1 cellular context compared by ENCODE assay signal in the genomic region with DNA sequence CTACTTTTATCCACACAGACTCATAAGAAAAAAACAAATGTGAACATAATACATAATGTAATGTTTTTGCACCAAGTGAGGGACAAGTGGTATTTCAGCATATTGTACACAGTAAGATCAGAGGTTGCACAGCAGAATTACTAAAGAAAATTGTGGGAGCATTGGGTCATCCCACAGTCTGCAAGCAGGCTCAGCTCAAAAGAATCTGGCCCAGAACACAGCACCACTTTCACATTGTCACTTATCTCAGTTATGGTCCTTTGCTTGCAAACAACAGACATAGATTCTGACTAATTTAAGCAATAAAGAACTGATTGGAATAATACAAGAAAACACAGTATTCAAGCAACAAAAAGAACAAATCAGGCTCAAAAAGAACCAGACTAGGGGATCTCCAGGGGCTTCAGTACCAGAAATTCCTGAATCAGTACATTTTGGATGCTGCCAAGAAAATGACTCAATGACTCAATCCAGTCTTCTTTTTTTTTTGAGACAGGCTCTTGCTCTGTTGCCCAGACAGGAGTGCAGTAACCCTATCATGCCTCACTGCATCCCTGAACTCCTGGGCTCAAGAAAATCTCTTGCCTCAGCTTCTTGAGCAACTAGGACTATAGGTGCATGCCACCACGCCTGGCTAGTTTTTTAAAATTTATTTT.
TF ChIP-seq lines count a peak whose summit lies in the region.

No MANE protein-coding gene starts in this region.

TF ChIP-seq in IMR-90, 13 proteins besides CTCF, POLR2A, EP300 and RAD21 (continued from another document):
- TF ChIP-seq MAFK (IDR thresholded peaks at IDR 0.05; ENCODE audit: low read depth, low read length) (peak; percentile 25; the same call in 1 of the 2 replicates), MXI1 (IDR thresholded peaks at IDR 0.05; ENCODE audit: borderline replicate concordance, low read depth, low read length) (no peak), RCOR1 (IDR thresholded peaks at IDR 0.05; ENCODE audit: insufficient replicate concordance, low read length) (no peak), RFX5 (IDR thresholded peaks at IDR 0.05; ENCODE audit: low read depth, low read length) (no peak), NFE2L2 (IDR thresholded peaks at IDR 0.05; ENCODE audit: low read depth, low read length) (no peak), BHLHE40 (IDR thresholded peaks at IDR 0.05; ENCODE audit: low read depth, low read length) (no peak), FOS (IDR thresholded peaks at IDR 0.05; ENCODE audit: low read depth, low read length) (peak; percentile 20)
- TF ChIP-seq, protein P1, sequence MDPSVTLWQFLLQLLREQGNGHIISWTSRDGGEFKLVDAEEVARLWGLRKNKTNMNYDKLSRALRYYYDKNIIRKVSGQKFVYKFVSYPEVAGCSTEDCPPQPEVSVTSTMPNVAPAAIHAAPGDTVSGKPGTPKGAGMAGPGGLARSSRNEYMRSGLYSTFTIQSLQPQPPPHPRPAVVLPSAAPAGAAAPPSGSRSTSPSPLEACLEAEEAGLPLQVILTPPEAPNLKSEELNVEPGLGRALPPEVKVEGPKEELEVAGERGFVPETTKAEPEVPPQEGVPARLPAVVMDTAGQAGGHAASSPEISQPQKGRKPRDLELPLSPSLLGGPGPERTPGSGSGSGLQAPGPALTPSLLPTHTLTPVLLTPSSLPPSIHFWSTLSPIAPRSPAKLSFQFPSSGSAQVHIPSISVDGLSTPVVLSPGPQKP (IDR thresholded peaks at IDR 0.05; ENCODE audit: borderline replicate concordance, low read depth, low read length) = no peak
- TF ChIP-seq, protein P2, sequence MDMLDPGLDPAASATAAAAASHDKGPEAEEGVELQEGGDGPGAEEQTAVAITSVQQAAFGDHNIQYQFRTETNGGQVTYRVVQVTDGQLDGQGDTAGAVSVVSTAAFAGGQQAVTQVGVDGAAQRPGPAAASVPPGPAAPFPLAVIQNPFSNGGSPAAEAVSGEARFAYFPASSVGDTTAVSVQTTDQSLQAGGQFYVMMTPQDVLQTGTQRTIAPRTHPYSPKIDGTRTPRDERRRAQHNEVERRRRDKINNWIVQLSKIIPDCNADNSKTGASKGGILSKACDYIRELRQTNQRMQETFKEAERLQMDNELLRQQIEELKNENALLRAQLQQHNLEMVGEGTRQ (IDR thresholded peaks at IDR 0.05; ENCODE audit: low read depth, low read length) = no peak
